In the genomic region with DNA sequence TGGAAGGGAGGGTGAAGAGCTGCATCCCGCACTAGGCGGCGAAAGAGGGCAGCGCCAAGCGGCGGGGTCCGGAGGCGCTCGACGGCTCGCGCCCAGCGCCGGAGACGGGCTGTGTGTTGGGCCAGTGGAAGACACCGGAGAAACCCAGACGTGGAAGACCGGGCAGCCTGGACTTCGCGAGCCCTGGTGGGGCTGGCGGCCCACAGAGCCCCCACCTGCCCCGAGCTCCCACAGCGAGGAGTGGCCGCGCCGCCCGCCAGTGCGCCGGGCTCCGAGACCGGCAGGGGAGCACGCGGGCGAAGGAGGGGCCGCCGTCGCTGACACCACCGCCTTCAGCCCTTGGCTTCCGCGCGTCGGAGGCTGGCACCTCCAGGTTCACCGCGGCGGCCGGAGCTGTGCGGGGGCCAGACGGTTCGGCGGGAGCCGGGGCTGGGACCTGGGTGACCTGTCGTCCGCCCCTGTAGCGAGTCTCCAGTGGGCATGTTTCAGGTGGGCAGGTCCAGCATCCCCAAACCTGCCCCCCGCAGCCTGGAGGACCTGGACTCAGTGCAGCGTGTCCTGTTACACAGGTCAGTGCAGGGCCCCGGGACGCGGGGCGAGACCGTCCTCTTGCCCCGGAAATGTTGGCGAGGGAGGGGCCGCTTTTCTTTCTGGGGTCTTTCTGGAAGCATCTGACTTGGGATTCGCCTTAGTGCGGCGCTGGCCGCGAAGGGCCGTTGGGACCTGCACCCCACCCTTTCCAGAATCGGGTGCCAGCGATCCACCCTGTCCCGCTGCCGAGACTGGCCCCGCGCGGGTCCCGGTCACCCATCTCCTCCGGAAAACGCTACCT, we compare ENCODE assay signal across 8 cellular contexts. TPM values are rescaled to one million over a fixed set of nuclear protein-coding genes. Genes with fewer than 3 reads are reported as not detected.
A peak's percentile ranks its signal among the peaks of the same experiment; 100 is the strongest.
DNase-seq lines count a peak whose midpoint lies in the region; ATAC-seq and TF ChIP-seq lines count a peak whose summit lies in the region.

No MANE protein-coding gene starts in this region.

- H2AFZ ChIP-seq in mesenchymal stem cell (ENCODE audit: low read depth, low read length): peak overlapping the region; percentile 30

- DNase-seq in AG09309 (ENCODE audit: low read depth) (no peak), NCI-H69 (lab: John Stamatoyannopoulos, UW) (peak; percentile 70), ecto neural progenitor cell (ENCODE audit: low spot score) (peak; percentile 84), mesenchymal stem cell (no peak), mesenteric fat pad (ENCODE audit: low spot score) (no peak)

- peak overlapping the region; percentile 81 for H3K4me2 ChIP-seq in mesenchymal stem cell (ENCODE audit: low read length, poor library complexity, severe bottlenecking)

- H3K4me3 ChIP-seq in AG09309 (ENCODE audit: control insufficient read depth, low read depth, low read length) (peak overlapping the region; percentile 82), mesenchymal stem cell (ENCODE audit: insufficient read depth in 1 of 2, low read depth in 1 of 2, low read length in 2 of 2) (peak overlapping the region; percentile 52 to 87), thymus (ENCODE audit: low read length) (peak overlapping the region; percentile 24)

- H2AK5ac ChIP-seq in mesenchymal stem cell (ENCODE audit: low read length, severe bottlenecking): no peak overlapping the region

- no peak overlapping the region for H3K27ac ChIP-seq in mesenchymal stem cell (ENCODE audit: low read length, poor library complexity, severe bottlenecking)
- no peak overlapping the region for H3K27ac ChIP-seq in thymus (ENCODE audit: low read depth)

- H2BK12ac ChIP-seq in mesenchymal stem cell (ENCODE audit: low read length in 2 of 2): no peak overlapping the region

- peak overlapping the region in 1 of 2 experiments; percentile 19 for H3K18ac ChIP-seq in mesenchymal stem cell (ENCODE audit: low read depth in 1 of 2, low read length in 2 of 2)

- ATAC-seq in GM19397 (IDR thresholded peaks at IDR 0.05; ENCODE audit: unreplicated experiment): peak; percentile 72
- no peak for ATAC-seq in HG03097 (IDR thresholded peaks at IDR 0.05; ENCODE audit: low FRiP score, unreplicated experiment)

- H3K14ac ChIP-seq in mesenchymal stem cell (ENCODE audit: low read length in 2 of 2): no peak overlapping the region

- H3K4ac ChIP-seq in mesenchymal stem cell (ENCODE audit: low read depth in 1 of 2, low read length in 2 of 2): no peak overlapping the region

- H3K9me3 ChIP-seq in mesenchymal stem cell (ENCODE audit: control insufficient read depth, low read length) (no peaks in the 10 kb centered on the region), thymus (ENCODE audit: control insufficient read depth) (no peaks in the 10 kb centered on the region)

- 2% methylated on average over 75 of the region's 80 CpGs for WGBS in mesenchymal stem cell
- WGBS in thymus: 2% methylated on average over 80 of the region's 80 CpGs

- no peaks in the 10 kb centered on the region for H3K79me1 ChIP-seq in mesenchymal stem cell (replicated peaks; ENCODE audit: low read length, poor library complexity, severe bottlenecking)

- H2BK120ac ChIP-seq in mesenchymal stem cell (ENCODE audit: low read depth, low read length): no peak overlapping the region

- no peak overlapping the region for H4K91ac ChIP-seq in mesenchymal stem cell (ENCODE audit: low read length)

- TF ChIP-seq CTCF in AG09309 (IDR thresholded peaks at IDR 0.05; ENCODE audit: control insufficient read depth, insufficient read depth, low read depth, low read length, missing control alignments): no peak

- H3K4me1 ChIP-seq in mesenchymal stem cell (ENCODE audit: control insufficient read depth, insufficient read depth, low read depth, low read length) (peaks cover 10% of the 10 kb centered on the region), thymus (ENCODE audit: control insufficient read depth, insufficient read depth, low read length) (no peaks in the 10 kb centered on the region)

- H3K9ac ChIP-seq in mesenchymal stem cell (ENCODE audit: low read length): peak overlapping the region; percentile 82

- no peaks in the 10 kb centered on the region for H3K36me3 ChIP-seq in mesenchymal stem cell (ENCODE audit: control insufficient read depth in 1 of 2, insufficient read depth in 2 of 2, low read depth in 1 of 2, low read length in 2 of 2)
- H3K36me3 ChIP-seq in thymus (ENCODE audit: control insufficient read depth, insufficient read depth): no peaks in the 10 kb centered on the region

- H3K27me3 ChIP-seq in mesenchymal stem cell (ENCODE audit: control insufficient read depth in 1 of 2, insufficient read depth in 1 of 2, low read length in 2 of 2): peaks cover 5 to 27% of the 10 kb centered on the region in 2 experiments
- peaks cover 20% of the 10 kb centered on the region for H3K27me3 ChIP-seq in thymus (ENCODE audit: control insufficient read depth, insufficient read depth)

- H2BK5ac ChIP-seq in mesenchymal stem cell (ENCODE audit: low read depth, low read length, poor library complexity, severe bottlenecking): no peak overlapping the region

- peak overlapping the region in 1 of 2 experiments; percentile 53 for H3K23ac ChIP-seq in mesenchymal stem cell (ENCODE audit: low read length in 2 of 2)

- H4K8ac ChIP-seq in mesenchymal stem cell (ENCODE audit: low read length): peak overlapping the region; percentile 7

- H2BK15ac ChIP-seq in mesenchymal stem cell (ENCODE audit: low read depth, poor library complexity, severe bottlenecking): peak overlapping the region; percentile 23

RNA-seq across cellular contexts. Expression of gene INTU, which starts 9.6 kb away (rescaled TPM):
- 1.8 TPM for polyA plus RNA-seq in mesenchymal stem cell (2013, experiment 1 of 2)
- 1.5 TPM for polyA plus RNA-seq in mesenchymal stem cell (2013, experiment 2 of 2)
- 2.4 TPM for polyA plus RNA-seq in thymus
- 4.6 TPM for total RNA-seq in mesenteric fat pad

Comparison
In these comparisons a context has a peak if more than half of its experiments do, and no peak if none do; other contexts are left out.
1. DNase-seq: peak in NCI-H69 (single experiment) and ecto neural progenitor cell (single experiment); none in AG09309 (single experiment), mesenchymal stem cell (single experiment) and mesenteric fat pad (single experiment).
2. H3K4me3 ChIP-seq: peak in every context shown above with its lines; median percentile 82 in AG09309; 70 in mesenchymal stem cell; 24 in thymus.